In the genomic region with DNA sequence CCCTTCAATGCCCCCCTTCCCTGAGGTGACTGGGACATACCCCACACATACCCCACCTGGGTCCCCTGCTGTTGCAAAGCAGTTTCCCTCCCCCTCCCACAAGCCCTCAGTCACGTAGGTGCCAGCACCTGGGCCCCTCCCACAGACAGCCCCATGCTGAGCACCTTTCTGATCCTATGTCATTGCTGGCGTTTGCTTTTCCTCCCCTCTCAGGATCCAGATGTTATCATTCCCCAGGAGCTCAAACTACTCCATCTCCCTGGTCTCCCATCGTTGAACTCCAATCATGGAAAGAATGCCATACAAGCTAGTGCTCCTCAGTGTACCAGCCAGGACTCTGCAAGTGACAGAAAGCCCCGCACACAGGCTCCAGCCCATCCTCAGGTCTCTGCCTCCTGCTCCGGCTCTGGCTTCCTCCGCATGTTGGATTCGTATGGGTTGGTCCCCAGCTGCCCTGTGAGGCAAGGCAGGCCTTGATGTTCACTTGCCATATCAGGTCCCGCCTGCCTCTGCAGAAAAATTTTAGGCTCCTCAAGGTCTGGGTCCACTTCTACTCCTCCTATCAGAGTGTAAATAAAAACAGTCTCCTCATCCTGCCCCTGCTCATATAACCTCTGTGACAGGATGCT, we compare ENCODE assay signal across 20 cellular contexts. TPM values are rescaled to one million over a fixed set of nuclear protein-coding genes. Genes with fewer than 3 reads are reported as not detected.
DNase-seq lines count a peak whose midpoint lies in the region; ATAC-seq, FAIRE-seq and TF ChIP-seq lines count a peak whose summit lies in the region.
"Had no signal": no experiment of that assay in that cellular context is flagged by ENCODE, and none has a peak within 500 bp of the region (broad histone marks: within the 10 kb centered on the region; RNA-seq: fewer than 3 reads in every experiment).

No MANE protein-coding gene starts in this region.

- H3K27ac ChIP-seq in breast epithelium (peak overlapping the region; percentile 77), mammary epithelial cell (ENCODE audit: insufficient read depth, low read depth, low read length) (no peak overlapping the region), epithelial cell of prostate (peak overlapping the region; percentile 46), pancreas (peak overlapping the region; percentile 35 to 80 (median 58))
- H3K27ac ChIP-seq: KMS-11 had no signal

- H3K36me3 ChIP-seq in breast epithelium (no peaks in the 10 kb centered on the region), mammary epithelial cell (ENCODE audit: insufficient read depth, low read length) (no peaks in the 10 kb centered on the region), pancreas (no peaks in the 10 kb centered on the region)
- H3K36me3 ChIP-seq: upper lobe of left lung had no signal

- BruUV-seq in mammary epithelial cell (replicated peaks; lab: Mats Ljungman, UMichigan), result no TSS peak

- no peaks in the 10 kb centered on the region for H3K79me2 ChIP-seq in mammary epithelial cell (ENCODE audit: insufficient read depth, low read length)

- ATAC-seq in pancreas (peak in 1 of 4 donors; percentile 9), HG02885 (IDR thresholded peaks at IDR 0.05; ENCODE audit: poor library complexity, unreplicated experiment) (no peak), HG03280 (IDR thresholded peaks at IDR 0.05; ENCODE audit: unreplicated experiment) (no peak)
- ATAC-seq: effector memory CD8-positive, alpha-beta T cell had no signal

- in situ Hi-C loops in mammary epithelial cell (cut with MboI; ENCODE audit: low sequenced_read_pairs in 2 of 2), result no loop called here

- no peak overlapping the region for H2AFZ ChIP-seq in mammary epithelial cell (ENCODE audit: low read depth, low read length)

- TF ChIP-seq CTCF in breast epithelium (IDR thresholded peaks at IDR 0.05) (no peak), mammary epithelial cell (conservative IDR thresholded peaks at IDR 0.05 in 1 of 2, IDR thresholded peaks at IDR 0.05 in 1 of 2; ENCODE audit: extremely low read depth in 1 of 2, insufficient read depth in 1 of 2, low read depth in 1 of 2, low read length in 2 of 2) (no peak), pancreas (IDR thresholded peaks at IDR 0.05) (no peak), glutamatergic neuron (IDR thresholded peaks at IDR 0.05; ENCODE audit: partially characterized antibody, unreplicated experiment) (no peak)

- WGBS in mammary epithelial cell (ENCODE audit: low coverage, missing lambda C conversion rate), result 92% methylated on average over 8 of the region's 8 CpGs
- WGBS in pancreas, 2 donors, result 63 to 76% methylated on average over 8 of the region's 8 CpGs

- H3K9ac ChIP-seq in mammary epithelial cell (ENCODE audit: insufficient read depth, low read length), result no peak overlapping the region
- H3K9ac ChIP-seq: KMS-11 had no signal

- no peak overlapping the region for H3K27ac Mint-ChIP-seq in activated CD4-positive, alpha-beta T cell treated with anti-CD3 and anti-CD28 coated beads, Interleukin-2, amount 10 ng/mL, durations not matched to agents 24 days and 14 days
- H3K27ac Mint-ChIP-seq in glutamatergic neuron (ENCODE audit: unreplicated experiment), result no peak overlapping the region
- H3K27ac Mint-ChIP-seq: activated CD4-positive, alpha-beta T cell treated with anti-CD3 and anti-CD28 coated beads, Interleukin-2, amount 10 ng/mL, durations not matched to agents 7 days and 5 days; activated naive CD8-positive, alpha-beta T cell treated with anti-CD3 and anti-CD28 coated beads, Interleukin-2, amount 10 ng/mL, durations not matched to agents 7 days and 5 days; effector memory CD8-positive, alpha-beta T cell had no signal

- H3K4me2 ChIP-seq in mammary epithelial cell (ENCODE audit: insufficient read depth, low read depth, low read length), result no peak overlapping the region
- H3K4me2 ChIP-seq: KMS-11 had no signal

- H3K27me3 ChIP-seq in breast epithelium, result no peaks in the 10 kb centered on the region
- H3K27me3 ChIP-seq in mammary epithelial cell (ENCODE audit: insufficient read depth, low read length), result no peaks in the 10 kb centered on the region
- H3K27me3 ChIP-seq in pancreas, result no peaks in the 10 kb centered on the region
- H3K27me3 ChIP-seq: upper lobe of left lung had no signal

- H3K4me1 Mint-ChIP-seq in activated CD4-positive, alpha-beta T cell treated with anti-CD3 and anti-CD28 coated beads, Interleukin-2, amount 10 ng/mL, durations not matched to agents 24 days and 14 days, result no peaks in the 10 kb centered on the region
- peaks cover 21% of the 10 kb centered on the region for H3K4me1 Mint-ChIP-seq in glutamatergic neuron (ENCODE audit: low read depth, unreplicated experiment)
- H3K4me1 Mint-ChIP-seq: activated CD4-positive, alpha-beta T cell treated with anti-CD3 and anti-CD28 coated beads, Interleukin-2, amount 10 ng/mL, durations not matched to agents 7 days and 5 days; activated naive CD8-positive, alpha-beta T cell treated with anti-CD3 and anti-CD28 coated beads, Interleukin-2, amount 10 ng/mL, durations not matched to agents 7 days and 5 days had no signal

- no peaks in the 10 kb centered on the region for H4K20me1 ChIP-seq in mammary epithelial cell (ENCODE audit: insufficient read depth, low read length)

- no peak for FAIRE-seq in pancreas (lab: Jason Lieb, UNC)

- CTCF ChIA-PET in mammary epithelial cell (lab: Charles Lee; ENCODE audit: low non-redundant PET), result no interaction called here

- no peaks in the 10 kb centered on the region for H3K4me1 ChIP-seq in breast epithelium
- peaks cover 10% of the 10 kb centered on the region for H3K4me1 ChIP-seq in mammary epithelial cell (ENCODE audit: insufficient read depth, low read length)
- H3K4me1 ChIP-seq in pancreas, result no peaks in the 10 kb centered on the region

- no peak overlapping the region for H3K4me3 ChIP-seq in breast epithelium
- H3K4me3 ChIP-seq in mammary epithelial cell (replicated peaks in 1 of 3; ENCODE audit: insufficient read depth in 1 of 3, low read depth in 2 of 3, low read length in 3 of 3), result no peak overlapping the region
- H3K4me3 ChIP-seq in pancreas, result no peak overlapping the region
- H3K4me3 ChIP-seq: lung, upper lobe of left lung had no signal

- no peaks in the 10 kb centered on the region for H3K36me3 Mint-ChIP-seq in activated CD4-positive, alpha-beta T cell treated with anti-CD3 and anti-CD28 coated beads, Interleukin-2, amount 10 ng/mL, durations not matched to agents 24 days and 14 days (ENCODE audit: low read depth)
- peaks cover 5% of the 10 kb centered on the region for H3K36me3 Mint-ChIP-seq in glutamatergic neuron (ENCODE audit: unreplicated experiment)
- H3K36me3 Mint-ChIP-seq: activated naive CD8-positive, alpha-beta T cell treated with anti-CD3 and anti-CD28 coated beads, Interleukin-2, amount 10 ng/mL, durations not matched to agents 7 days and 5 days had no signal

- intact Hi-C loops in breast epithelium (cut with DNase I; ENCODE audit: low total_unique reads), result no loop called here
- intact Hi-C loops in mammary epithelial cell (cut with micrococcal nuclease), result no loop called here
- intact Hi-C loops in pancreas (cut with DNase I), result no loop called here
- intact Hi-C loops in activated CD4-positive, alpha-beta T cell treated with anti-CD3 and anti-CD28 coated beads, Interleukin-2, amount 10 ng/mL, durations not matched to agents 24 days and 14 days (cut with micrococcal nuclease), result no loop called here

- H3K9me3 Mint-ChIP-seq in activated CD4-positive, alpha-beta T cell treated with anti-CD3 and anti-CD28 coated beads, Interleukin-2, amount 10 ng/mL, durations not matched to agents 24 days and 14 days, result no peaks in the 10 kb centered on the region
- peaks cover 11% of the 10 kb centered on the region for H3K9me3 Mint-ChIP-seq in glutamatergic neuron (ENCODE audit: unreplicated experiment)
- H3K9me3 Mint-ChIP-seq: activated CD4-positive, alpha-beta T cell treated with anti-CD3 and anti-CD28 coated beads, Interleukin-2, amount 10 ng/mL, durations not matched to agents 7 days and 5 days; activated naive CD8-positive, alpha-beta T cell treated with anti-CD3 and anti-CD28 coated beads, Interleukin-2, amount 10 ng/mL, durations not matched to agents 7 days and 5 days; nephron had no signal

- no peak for TF ChIP-seq POLR2A in breast epithelium (IDR thresholded peaks at IDR 0.05)

- no peak overlapping the region for H3K4me3 Mint-ChIP-seq in activated CD4-positive, alpha-beta T cell treated with anti-CD3 and anti-CD28 coated beads, Interleukin-2, amount 10 ng/mL, durations not matched to agents 24 days and 14 days
- H3K4me3 Mint-ChIP-seq in glutamatergic neuron (ENCODE audit: unreplicated experiment), result no peak overlapping the region
- H3K4me3 Mint-ChIP-seq: activated CD4-positive, alpha-beta T cell treated with anti-CD3 and anti-CD28 coated beads, Interleukin-2, amount 10 ng/mL, durations not matched to agents 7 days and 5 days; activated naive CD8-positive, alpha-beta T cell treated with anti-CD3 and anti-CD28 coated beads, Interleukin-2, amount 10 ng/mL, durations not matched to agents 7 days and 5 days; effector memory CD8-positive, alpha-beta T cell; nephron had no signal

- DNase-seq in breast epithelium (ENCODE audit: low spot score in 2 of 2), result no peak
- DNase-seq in mammary epithelial cell, result no peak
- DNase-seq in epithelial cell of prostate (ENCODE audit: low read depth, low spot score), result no peak
- DNase-seq in pancreas, result no peak
- no peak for DNase-seq in activated CD4-positive, alpha-beta T cell treated with anti-CD3 and anti-CD28 coated beads, Interleukin-2, amount 10 ng/mL, durations not matched to agents 24 days and 14 days
- no peak for DNase-seq in glutamatergic neuron
- DNase-seq: activated CD4-positive, alpha-beta T cell treated with anti-CD3 and anti-CD28 coated beads, Interleukin-2, amount 10 ng/mL, durations not matched to agents 7 days and 5 days; activated naive CD8-positive, alpha-beta T cell treated with anti-CD3 and anti-CD28 coated beads, Interleukin-2, amount 10 ng/mL, durations not matched to agents 7 days and 5 days; effector memory CD8-positive, alpha-beta T cell; GF-D8; NCI-H1105; NCI-H2227 treated with DMSO at 0.1 percent for 48 hours; SIG-M5; stimulated activated CD4-positive, alpha-beta T cell treated with anti-CD3 and anti-CD28 coated beads, Interleukin-4, amount 100 ng/mL, for 24 hours had no signal

- peaks cover 1% of the 10 kb centered on the region for H3K27me3 Mint-ChIP-seq in activated CD4-positive, alpha-beta T cell treated with anti-CD3 and anti-CD28 coated beads, Interleukin-2, amount 10 ng/mL, durations not matched to agents 24 days and 14 days
- peaks cover 7% of the 10 kb centered on the region for H3K27me3 Mint-ChIP-seq in glutamatergic neuron (ENCODE audit: unreplicated experiment)
- H3K27me3 Mint-ChIP-seq: activated CD4-positive, alpha-beta T cell treated with anti-CD3 and anti-CD28 coated beads, Interleukin-2, amount 10 ng/mL, durations not matched to agents 7 days and 5 days had no signal

- no peaks in the 10 kb centered on the region for H3K9me3 ChIP-seq in breast epithelium
- no peaks in the 10 kb centered on the region for H3K9me3 ChIP-seq in mammary epithelial cell (replicated peaks; ENCODE audit: insufficient read depth, low read length)
- H3K9me3 ChIP-seq in pancreas, result no peaks in the 10 kb centered on the region
- H3K9me3 ChIP-seq: upper lobe of left lung had no signal

- dilution Hi-C loops in mammary epithelial cell (cut with HindIII; ENCODE audit: low sequenced_read_pairs), result no loop called here

RNA-seq across cellular contexts. Expression of a gene that starts 31.4 kb away (rescaled TPM):
- total RNA-seq in breast epithelium (10 to 100 TPM; 13.4 to 22.5 (median 20.0) TPM), mammary epithelial cell (10 to 100 TPM; 13.9 to 18.8 TPM), pancreas (1 to 10 TPM; 4.6 to 8.4 (median 6.3) TPM), glutamatergic neuron (ENCODE audit: unreplicated experiment) (23.2 TPM)
- polyA plus RNA-seq in mammary epithelial cell (13.6 TPM), pancreas (10 to 100 TPM in 1 of 2 donors, 1 to 10 TPM in 1; 7.8 to 12.2 TPM)
- 4.2 TPM for polyA minus RNA-seq in mammary epithelial cell
- total RNA-seq in activated CD4-positive, alpha-beta T cell treated with anti-CD3 and anti-CD28 coated beads, Interleukin-2, amount 10 ng/mL, durations not matched to agents 24 days and 14 days, result 14.4 and 15.3 TPM in 2 replicates

RNA-seq across cellular contexts. Expression of a gene that starts 50.8 kb away (rescaled TPM):
- total RNA-seq in breast epithelium, result 100 to 1,000 TPM in 1 of 3 donors, 10 to 100 TPM in 2; 64.0 to 140 (median 75.0) TPM
- 1 to 10 TPM in 1 of 2 donors, not detected in 1; 1.8 TPM for total RNA-seq in mammary epithelial cell
- not detected for polyA plus RNA-seq in mammary epithelial cell
- not detected for polyA minus RNA-seq in mammary epithelial cell
- total RNA-seq in pancreas, result 10 to 100 TPM in 3 of 6 donors, 1 to 10 TPM in 3; 4.9 to 30.7 (median 10.6) TPM
- 100 to 1,000 TPM in 1 of 2 donors, 10 to 100 TPM in 1; 40.6 to 129 TPM for polyA plus RNA-seq in pancreas
- 6.6 and 7.5 TPM in 2 replicates for total RNA-seq in activated CD4-positive, alpha-beta T cell treated with anti-CD3 and anti-CD28 coated beads, Interleukin-2, amount 10 ng/mL, durations not matched to agents 24 days and 14 days
- 140 TPM for total RNA-seq in glutamatergic neuron (ENCODE audit: unreplicated experiment)
